ENCODE assay signal across 2 cellular contexts in genomic region chr7:86645174-86645566, GRCh38.
TF ChIP-seq lines count a peak whose summit lies in the region.

No MANE protein-coding gene starts in this region.

TF ChIP-seq in HepG2, 621 proteins besides CTCF, POLR2A, EP300 and RAD21:
- TF ChIP-seq ZBTB20 (CRISPR knock-in tag; IDR thresholded peaks at IDR 0.05; ENCODE audit: borderline replicate concordance, low read depth), result no peak
- no peak for TF ChIP-seq HOXA5 (CRISPR knock-in tag; IDR thresholded peaks at IDR 0.05)
- no peak for TF ChIP-seq FOXA3 (CRISPR knock-in tag; IDR thresholded peaks at IDR 0.05)
- no peak for TF ChIP-seq U2AF2 (IDR thresholded peaks at IDR 0.05; ENCODE audit: low read depth, low read length)
- TF ChIP-seq NCOA5 (CRISPR knock-in tag; IDR thresholded peaks at IDR 0.05), result no peak
- TF ChIP-seq PRPF4 (IDR thresholded peaks at IDR 0.05; ENCODE audit: low read depth, low read length, poor library complexity, severe bottlenecking), result no peak
- TF ChIP-seq RARA (CRISPR knock-in tag; IDR thresholded peaks at IDR 0.05), result no peak
- TF ChIP-seq ELK4 (CRISPR knock-in tag; IDR thresholded peaks at IDR 0.05; ENCODE audit: borderline replicate concordance), result no peak
- TF ChIP-seq ZNF484 (CRISPR knock-in tag; IDR thresholded peaks at IDR 0.05; ENCODE audit: borderline replicate concordance, low read depth), result no peak
- TF ChIP-seq FOXP1 (IDR thresholded peaks at IDR 0.05), result no peak
- no peak for TF ChIP-seq FOXP1 (CRISPR knock-in tag; IDR thresholded peaks at IDR 0.05)
- no peak for TF ChIP-seq ARNT (IDR thresholded peaks at IDR 0.05)

TF ChIP-seq in neural cell, 6 proteins besides CTCF, POLR2A, EP300 and RAD21 (continued from another document):
- TF ChIP-seq TAF1 (IDR thresholded peaks at IDR 0.05; ENCODE audit: low read depth) (no peak), POLR2AphosphoS5 (IDR thresholded peaks at IDR 0.05) (no peak), MXI1 (conservative IDR thresholded peaks at IDR 0.05; ENCODE audit: poor library complexity, severe bottlenecking) (no peak), SMC3 (conservative IDR thresholded peaks at IDR 0.05; ENCODE audit: poor library complexity) (no peak), REST (IDR thresholded peaks at IDR 0.05; ENCODE audit: borderline replicate concordance) (no peak)
